13 cellular contexts compared by ENCODE assay signal in genomic region chr19:38841787-38842438, GRCh38. TPM values are rescaled to one million over a fixed set of nuclear protein-coding genes. Genes with fewer than 3 reads are reported as not detected.
DNase-seq lines count a peak whose midpoint lies in the region; ATAC-seq, FAIRE-seq and TF ChIP-seq lines count a peak whose summit lies in the region.
"Had no signal": no experiment of that assay in that cellular context is flagged by ENCODE, and none has a peak within 500 bp of the region (broad histone marks: within the 10 kb centered on the region; RNA-seq: fewer than 3 reads in every experiment).

No MANE protein-coding gene starts in this region.

- intact Hi-C loops in esophagus muscularis mucosa (cut with DNase I): no loop called here

- peaks cover 90% of the 10 kb centered on the region for H3K36me3 Mint-ChIP-seq in T-helper 2 cell treated with Interferon-gamma antibody and Interleukin-4, amounts not matched to agents 5 μg/mL and 100 μg/mL, for 36 hours (ENCODE audit: low read depth)
- H3K36me3 Mint-ChIP-seq in activated naive CD4-positive, alpha-beta T cell treated with anti-CD3 and anti-CD28 coated beads, Interleukin-2, amount 50 U/mL, for 72 hours: peaks cover 76 to 80% of the 10 kb centered on the region in 2 donors
- H3K36me3 Mint-ChIP-seq in nephron progenitor cell (ENCODE audit: low read depth): peaks cover 83% of the 10 kb centered on the region

- no peaks in the 10 kb centered on the region for H3K27me3 ChIP-seq in esophagus muscularis mucosa
- H3K27me3 ChIP-seq: sigmoid colon had no signal

- H3K4me3 ChIP-seq in esophagus muscularis mucosa: no peak overlapping the region
- H3K4me3 ChIP-seq: left ventricle myocardium inferior, sigmoid colon had no signal

- H3K27me3 Mint-ChIP-seq in T-helper 2 cell treated with Interferon-gamma antibody and Interleukin-4, amounts not matched to agents 5 μg/mL and 100 μg/mL, for 36 hours (ENCODE audit: low read depth): no peaks in the 10 kb centered on the region
- peaks cover 7% of the 10 kb centered on the region for H3K27me3 Mint-ChIP-seq in nephron progenitor cell (ENCODE audit: low read depth, poor library complexity)

- H3K27ac Mint-ChIP-seq in T-helper 2 cell treated with Interferon-gamma antibody and Interleukin-4, amounts not matched to agents 5 μg/mL and 100 μg/mL, for 36 hours: peak overlapping the region; percentile 91
- H3K27ac Mint-ChIP-seq in activated naive CD4-positive, alpha-beta T cell treated with anti-CD3 and anti-CD28 coated beads, Interleukin-2, amount 50 U/mL, for 72 hours: peak overlapping the region; percentile 62 to 97
- H3K27ac Mint-ChIP-seq in nephron progenitor cell: peak overlapping the region; percentile 95

- H3K9me3 Mint-ChIP-seq in T-helper 2 cell treated with Interferon-gamma antibody and Interleukin-4, amounts not matched to agents 5 μg/mL and 100 μg/mL, for 36 hours: no peaks in the 10 kb centered on the region
- no peaks in the 10 kb centered on the region for H3K9me3 Mint-ChIP-seq in activated naive CD4-positive, alpha-beta T cell treated with anti-CD3 and anti-CD28 coated beads, Interleukin-2, amount 50 U/mL, for 72 hours
- H3K9me3 Mint-ChIP-seq in nephron progenitor cell: no peaks in the 10 kb centered on the region

- H3K4me1 Mint-ChIP-seq in T-helper 2 cell treated with Interferon-gamma antibody and Interleukin-4, amounts not matched to agents 5 μg/mL and 100 μg/mL, for 36 hours (ENCODE audit: low read depth): peaks cover 61% of the 10 kb centered on the region
- H3K4me1 Mint-ChIP-seq in nephron progenitor cell: peaks cover 33% of the 10 kb centered on the region

- no peak; the same call in 1 of the 2 replicates for TF ChIP-seq POLR2A in GM12891 (IDR thresholded peaks at IDR 0.05; ENCODE audit: low read depth, low read length)
- TF ChIP-seq POLR2A in esophagus muscularis mucosa (IDR thresholded peaks at IDR 0.05; ENCODE audit: low read depth): no peak

- peaks cover 100% of the 10 kb centered on the region in 4 donors for H3K36me3 ChIP-seq in esophagus muscularis mucosa

- peak overlapping the region in 1 of 4 donors; percentile 8 for H3K27ac ChIP-seq in esophagus muscularis mucosa (replicated peaks in 1 of 4)
- H3K27ac ChIP-seq: left ventricle myocardium inferior had no signal

- no peak for TF ChIP-seq CTCF in nephron progenitor cell (IDR thresholded peaks at IDR 0.05)
- TF ChIP-seq CTCF in esophagus muscularis mucosa (IDR thresholded peaks at IDR 0.05): no peak

- no peaks in the 10 kb centered on the region for H3K9me3 ChIP-seq in esophagus muscularis mucosa
- H3K9me3 ChIP-seq: left ventricle myocardium inferior, sigmoid colon had no signal

- peak overlapping the region; percentile 78 for H3K4me3 Mint-ChIP-seq in T-helper 2 cell treated with Interferon-gamma antibody and Interleukin-4, amounts not matched to agents 5 μg/mL and 100 μg/mL, for 36 hours
- H3K4me3 Mint-ChIP-seq in nephron progenitor cell: no peak overlapping the region

- no peak for TF ChIP-seq EP300 in esophagus muscularis mucosa (IDR thresholded peaks at IDR 0.05)

- ATAC-seq in activated naive CD4-positive, alpha-beta T cell treated with anti-CD3 and anti-CD28 coated beads, Interleukin-2, amount 50 U/mL, for 72 hours: peak in 1 of 2 donors; percentile 28
- no peak for ATAC-seq in GM21447 (IDR thresholded peaks at IDR 0.05; ENCODE audit: unreplicated experiment)

- H3K4me1 ChIP-seq in esophagus muscularis mucosa: peaks cover 19 to 57% (median 42%) of the 10 kb centered on the region in 4 donors

- no peak for FAIRE-seq in GM12891 (lab: Jason Lieb, UNC)
- FAIRE-seq: astrocyte had no signal

- no peak for DNase-seq in GM12891 (ENCODE audit: insufficient read length, low spot score)
- DNase-seq in T-helper 2 cell treated with Interferon-gamma antibody and Interleukin-4, amounts not matched to agents 5 μg/mL and 100 μg/mL, for 36 hours (ENCODE audit: low spot score): no peak
- DNase-seq in activated naive CD4-positive, alpha-beta T cell treated with anti-CD3 and anti-CD28 coated beads, Interleukin-2, amount 50 U/mL, for 72 hours (ENCODE audit: low spot score in 2 of 2): no peak
- DNase-seq in nephron progenitor cell: no peak
- DNase-seq in esophagus muscularis mucosa (ENCODE audit: extremely low spot score): no peak
- no peak for DNase-seq in DMS153 (lab: John Stamatoyannopoulos, UW)
- no peak for DNase-seq in NCI-H748 treated with DMSO at 0.1 percent for 48 hours (lab: John Stamatoyannopoulos, UW)
- DNase-seq: KBM-7, left ventricle myocardium inferior, sigmoid colon had no signal

- WGBS in esophagus muscularis mucosa: 92% methylated on average over 19 of the region's 19 CpGs

TF ChIP-seq in GM12891, 5 proteins besides CTCF, POLR2A, EP300 and RAD21:
- TF ChIP-seq POLR2AphosphoS5 (IDR thresholded peaks at IDR 0.05; ENCODE audit: low read depth, low read length) (peak; percentile 64), POU2F2 (IDR thresholded peaks at IDR 0.05; ENCODE audit: low read depth, low read length) (no peak)

RNA-seq across cellular contexts. Expression of gene HNRNPL, which starts 7.9 kb away (rescaled TPM):
- 305 TPM for polyA plus RNA-seq in GM12891 (2012; ENCODE audit: low read depth, missing spikeins)
- total RNA-seq in activated naive CD4-positive, alpha-beta T cell treated with anti-CD3 and anti-CD28 coated beads, Interleukin-2, amount 50 U/mL, for 72 hours: 100 to 1,000 TPM; 658 to 720 TPM
- 100 to 1,000 TPM; 126 to 202 (median 180) TPM for total RNA-seq in esophagus muscularis mucosa

RNA-seq across cellular contexts. Expression of gene ECH1, which starts 10.3 kb away (rescaled TPM):
- polyA plus RNA-seq in GM12891 (2012; ENCODE audit: low read depth, missing spikeins): 276 TPM
- 100 to 1,000 TPM; 129 to 170 TPM for total RNA-seq in activated naive CD4-positive, alpha-beta T cell treated with anti-CD3 and anti-CD28 coated beads, Interleukin-2, amount 50 U/mL, for 72 hours
- total RNA-seq in esophagus muscularis mucosa: 100 to 1,000 TPM; 117 to 188 (median 155) TPM

RNA-seq across cellular contexts. Expression of gene LGALS4, which starts 29.2 kb away (rescaled TPM):
- 0.49 TPM for polyA plus RNA-seq in GM12891 (2012; ENCODE audit: low read depth, missing spikeins)
- total RNA-seq in activated naive CD4-positive, alpha-beta T cell treated with anti-CD3 and anti-CD28 coated beads, Interleukin-2, amount 50 U/mL, for 72 hours: under 1 TPM; 0.59 to 0.66 TPM
- total RNA-seq in esophagus muscularis mucosa: 1 to 10 TPM in 1 of 4 donors, under 1 TPM in 2, not detected in 1; 0.42 to 2.9 (median 0.50) TPM
- total RNA-seq: Daoy had no signal

RNA-seq across cellular contexts. Expression of gene RINL, which starts 36.2 kb away (rescaled TPM):
- polyA plus RNA-seq in GM12891 (2012; ENCODE audit: low read depth, missing spikeins): 48.2 TPM
- 100 to 1,000 TPM; 105 to 137 TPM for total RNA-seq in activated naive CD4-positive, alpha-beta T cell treated with anti-CD3 and anti-CD28 coated beads, Interleukin-2, amount 50 U/mL, for 72 hours
- total RNA-seq in esophagus muscularis mucosa: 10 to 100 TPM in 1 of 4 donors, 1 to 10 TPM in 3; 4.6 to 10.4 (median 6.6) TPM

RNA-seq across cellular contexts. Expression of gene LGALS7B, which starts 52.9 kb away (rescaled TPM):
- 0.51 TPM for polyA plus RNA-seq in GM12891 (2012; ENCODE audit: low read depth, missing spikeins)
- total RNA-seq in activated naive CD4-positive, alpha-beta T cell treated with anti-CD3 and anti-CD28 coated beads, Interleukin-2, amount 50 U/mL, for 72 hours: not detected
- not detected for total RNA-seq in esophagus muscularis mucosa
- total RNA-seq: astrocyte, Daoy, left ventricle myocardium inferior had no signal
